Comparison of ENCODE assay signal across 1 cellular context in genomic region chr11:65136515-65137096, GRCh38.
TF ChIP-seq lines count a peak whose summit lies in the region.

No MANE protein-coding gene starts in this region.

TF ChIP-seq in IMR-90, 13 proteins besides CTCF, POLR2A, EP300 and RAD21:
- TF ChIP-seq BHLHE40 (IDR thresholded peaks at IDR 0.05; ENCODE audit: low read depth, low read length) (no peak), FOS (IDR thresholded peaks at IDR 0.05; ENCODE audit: low read depth, low read length) (no peak), MXI1 (IDR thresholded peaks at IDR 0.05; ENCODE audit: borderline replicate concordance, low read depth, low read length) (no peak), RCOR1 (IDR thresholded peaks at IDR 0.05; ENCODE audit: insufficient replicate concordance, low read length) (no peak), RFX5 (IDR thresholded peaks at IDR 0.05; ENCODE audit: low read depth, low read length) (no peak), SMC3 (IDR thresholded peaks at IDR 0.05; ENCODE audit: low read depth, low read length) (no peak), ELK1 (IDR thresholded peaks at IDR 0.05; ENCODE audit: borderline replicate concordance, low read depth, low read length) (no peak), MAZ (IDR thresholded peaks at IDR 0.05; ENCODE audit: borderline replicate concordance, low read depth, low read length) (no peak), CEBPB (IDR thresholded peaks at IDR 0.05; ENCODE audit: low read depth, low read length) (no peak), MAFK (IDR thresholded peaks at IDR 0.05; ENCODE audit: low read depth, low read length) (no peak), NFE2L2 (IDR thresholded peaks at IDR 0.05; ENCODE audit: low read depth, low read length) (no peak), CHD1 (IDR thresholded peaks at IDR 0.05; ENCODE audit: low read depth, low read length) (no peak)
- TF ChIP-seq, protein P1, sequence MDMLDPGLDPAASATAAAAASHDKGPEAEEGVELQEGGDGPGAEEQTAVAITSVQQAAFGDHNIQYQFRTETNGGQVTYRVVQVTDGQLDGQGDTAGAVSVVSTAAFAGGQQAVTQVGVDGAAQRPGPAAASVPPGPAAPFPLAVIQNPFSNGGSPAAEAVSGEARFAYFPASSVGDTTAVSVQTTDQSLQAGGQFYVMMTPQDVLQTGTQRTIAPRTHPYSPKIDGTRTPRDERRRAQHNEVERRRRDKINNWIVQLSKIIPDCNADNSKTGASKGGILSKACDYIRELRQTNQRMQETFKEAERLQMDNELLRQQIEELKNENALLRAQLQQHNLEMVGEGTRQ (IDR thresholded peaks at IDR 0.05; ENCODE audit: low read depth, low read length), result no peak
TF ChIP-seq in IMR-90: peak in this region for 0.
